Comparison of ENCODE assay signal across 2 cellular contexts in genomic region chr1:108893141-108893530, GRCh38.
TF ChIP-seq lines count a peak whose summit lies in the region.

No MANE protein-coding gene starts in this region.

TF ChIP-seq in Ishikawa, 13 proteins besides CTCF, POLR2A, EP300 and RAD21:
- TF ChIP-seq TEAD4 (IDR thresholded peaks at IDR 0.05) (no peak), USF1 (IDR thresholded peaks at IDR 0.05) (no peak), REST (IDR thresholded peaks at IDR 0.05; ENCODE audit: low read depth) (no peak), TAF1 (IDR thresholded peaks at IDR 0.05; ENCODE audit: low read depth) (no peak), FOXM1 (IDR thresholded peaks at IDR 0.05; ENCODE audit: borderline replicate concordance, low read depth) (no peak), ZBTB7A (IDR thresholded peaks at IDR 0.05; ENCODE audit: low read depth) (no peak), TCF12 (IDR thresholded peaks at IDR 0.05; ENCODE audit: low read depth) (no peak), CEBPB (IDR thresholded peaks at IDR 0.05) (no peak), EGR1 (IDR thresholded peaks at IDR 0.05) (no peak), CREB1 (IDR thresholded peaks at IDR 0.05; ENCODE audit: low read depth) (no peak), NFIC (IDR thresholded peaks at IDR 0.05) (peak; percentile 24; the same call in 1 of the 2 replicates), YY1 (IDR thresholded peaks at IDR 0.05; ENCODE audit: low read depth) (0 out of 2 replicates have a peak, but pooled peaks have one; percentile 17), MAX (IDR thresholded peaks at IDR 0.05) (no peak)
TF ChIP-seq in Ishikawa: peak in this region for 2.

TF ChIP-seq in GM12878, 131 proteins besides CTCF, POLR2A, EP300 and RAD21:
- TF ChIP-seq BCL3 (IDR thresholded peaks at IDR 0.05; ENCODE audit: borderline replicate concordance, insufficient read depth, low read depth, low read length, poor library complexity, severe bottlenecking) (peak; percentile 24), STAT1 (conservative IDR thresholded peaks at IDR 0.05) (no peak)
